In the genomic region with DNA sequence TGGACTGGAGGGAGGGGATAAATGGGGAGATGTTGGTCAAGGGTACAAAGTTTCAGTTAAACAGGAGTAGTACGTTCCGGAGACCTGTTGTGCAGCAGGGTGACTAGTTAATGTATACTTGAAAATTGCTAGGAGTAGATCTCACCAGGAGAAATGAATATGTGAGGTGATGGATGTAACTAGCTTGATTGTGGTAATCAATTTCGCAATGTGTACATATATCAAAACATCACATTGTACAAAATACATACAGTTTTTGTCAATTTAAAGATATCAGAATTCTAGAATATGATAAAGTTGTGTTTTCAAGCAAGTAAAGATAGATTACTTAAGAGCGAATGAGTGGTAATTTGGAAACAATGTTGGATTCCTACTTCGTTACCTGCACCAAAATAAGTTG, we compare ENCODE assay signal across 38 cellular contexts. TPM values are rescaled to one million over a fixed set of nuclear protein-coding genes. Genes with fewer than 3 reads are reported as not detected.
"Had no signal": no experiment of that assay in that cellular context is flagged by ENCODE, and none has a peak within 500 bp of the region (broad histone marks: within the 10 kb centered on the region; RNA-seq: fewer than 3 reads in every experiment).

No MANE protein-coding gene starts in this region.

- DNase-seq: activated B cell treated with CpG ODN at 0.5 μM for 24 hours; activated CD4-positive, alpha-beta memory T cell treated with anti-CD3 and anti-CD28 coated beads for 36 hours; activated CD4-positive, alpha-beta T cell treated with anti-CD3 and anti-CD28 coated beads for 4 hours; activated CD4-positive, alpha-beta T cell treated with anti-CD3 and anti-CD28 coated beads, Interleukin-2, amount 50 U/mL, for 1 hour; activated CD4-positive, CD25-positive, alpha-beta regulatory T cell treated with anti-CD3 and anti-CD28 coated beads, Interleukin-2, amount 50 U/mL, for 72 hours; activated effector memory CD4-positive, alpha-beta T cell treated with Interleukin-2 at 50 U/mL for 16 hours; activated naive CD4-positive, alpha-beta T cell treated with anti-CD3 and anti-CD28 coated beads, Interleukin-2, amount 10 ng/mL, durations not matched to agents 7 days and 5 days; activated naive CD8-positive, alpha-beta T cell treated with anti-CD3 and anti-CD28 coated beads, Interleukin-2, amount 10 ng/mL, durations not matched to agents 7 days and 5 days; activated T-cell treated with anti-CD3 and anti-CD28 coated beads, Interleukin-2, amount 50 U/mL, for 4 hours; amygdala; Karpas-422; KBM-7; NCI-H1105 treated with DMSO at 0.1 percent for 48 hours; NCI-H1436; NCI-H1694 treated with DMSO at 0.1 percent for 48 hours; NCI-H2029; NCI-H345; NCI-H510A; NCI-H526; NCI-H748 treated with DMSO at 0.1 percent for 48 hours; NK-92 treated with Interleukin-12 subunit alpha and Interleukin-12 subunit beta, amount 100 ng/mL, for 24 hours; OCI-M1; SHP77; SJCRH30; T-helper 2 cell; T-helper 9 cell had no signal

- H3K27ac ChIP-seq: ascending aorta, SJCRH30, SK-N-MC, VCaP had no signal

- H3K9me3 Mint-ChIP-seq: activated B cell treated with CpG ODN at 0.5 μM for 24 hours; activated CD4-positive, alpha-beta memory T cell treated with anti-CD3 and anti-CD28 coated beads for 36 hours; activated naive CD4-positive, alpha-beta T cell treated with anti-CD3 and anti-CD28 coated beads, Interleukin-2, amount 10 ng/mL, durations not matched to agents 7 days and 5 days; activated naive CD8-positive, alpha-beta T cell treated with anti-CD3 and anti-CD28 coated beads, Interleukin-2, amount 10 ng/mL, durations not matched to agents 7 days and 5 days; activated T-cell treated with anti-CD3 and anti-CD28 coated beads, Interleukin-2, amount 50 U/mL, for 4 hours; activated T-helper 1 cell treated with anti-CD3 and anti-CD28 coated beads, Interleukin-12 subunit alpha, Interleukin-12 subunit beta, Interleukin-2, Interleukin-4 antibody, amounts not matched to agents 30 ng/mL and 10 ng/mL and 1 ng/mL, durations not matched to agents 14 hours and 24 hours and 36 hours; central memory CD8-positive, alpha-beta T cell had no signal

- H3K27me3 Mint-ChIP-seq: activated B cell treated with CpG ODN at 0.5 μM for 24 hours; activated CD4-positive, alpha-beta memory T cell treated with anti-CD3 and anti-CD28 coated beads for 36 hours; activated naive CD4-positive, alpha-beta T cell treated with anti-CD3 and anti-CD28 coated beads, Interleukin-2, amount 10 ng/mL, durations not matched to agents 7 days and 5 days; central memory CD8-positive, alpha-beta T cell had no signal

- H3K27me3 ChIP-seq: ascending aorta, cardiac muscle cell, SJCRH30 had no signal

- ATAC-seq: activated T-cell treated with anti-CD3 and anti-CD28 coated beads, Interleukin-2, amount 50 U/mL, for 4 hours; Panc1 had no signal

- H3K4me3 ChIP-seq: ascending aorta, cardiac muscle cell, SJCRH30, SK-N-MC had no signal

- H3K27ac Mint-ChIP-seq: activated B cell treated with CpG ODN at 0.5 μM for 24 hours; activated CD4-positive, alpha-beta memory T cell treated with anti-CD3 and anti-CD28 coated beads for 36 hours; activated naive CD4-positive, alpha-beta T cell treated with anti-CD3 and anti-CD28 coated beads, Interleukin-2, amount 10 ng/mL, durations not matched to agents 7 days and 5 days; activated naive CD8-positive, alpha-beta T cell treated with anti-CD3 and anti-CD28 coated beads, Interleukin-2, amount 10 ng/mL, durations not matched to agents 7 days and 5 days; activated T-helper 1 cell treated with anti-CD3 and anti-CD28 coated beads, Interleukin-12 subunit alpha, Interleukin-12 subunit beta, Interleukin-2, Interleukin-4 antibody, amounts not matched to agents 30 ng/mL and 10 ng/mL and 1 ng/mL, durations not matched to agents 14 hours and 24 hours and 36 hours had no signal

- H3K4me3 Mint-ChIP-seq: activated B cell treated with CpG ODN at 0.5 μM for 24 hours; activated CD4-positive, alpha-beta memory T cell treated with anti-CD3 and anti-CD28 coated beads for 36 hours; activated naive CD4-positive, alpha-beta T cell treated with anti-CD3 and anti-CD28 coated beads, Interleukin-2, amount 10 ng/mL, durations not matched to agents 7 days and 5 days; activated naive CD8-positive, alpha-beta T cell treated with anti-CD3 and anti-CD28 coated beads, Interleukin-2, amount 10 ng/mL, durations not matched to agents 7 days and 5 days; activated T-cell treated with anti-CD3 and anti-CD28 coated beads, Interleukin-2, amount 50 U/mL, for 4 hours; activated T-helper 1 cell treated with anti-CD3 and anti-CD28 coated beads, Interleukin-12 subunit alpha, Interleukin-12 subunit beta, Interleukin-2, Interleukin-4 antibody, amounts not matched to agents 30 ng/mL and 10 ng/mL and 1 ng/mL, durations not matched to agents 14 hours and 24 hours and 36 hours; central memory CD8-positive, alpha-beta T cell had no signal

- H3K4me1 ChIP-seq: ascending aorta, SJCRH30 had no signal

- H3K4me1 Mint-ChIP-seq: activated B cell treated with CpG ODN at 0.5 μM for 24 hours; central memory CD8-positive, alpha-beta T cell had no signal

- H3K9me3 ChIP-seq: ascending aorta, SJCRH30 had no signal

RNA-seq across cellular contexts. Expression of a gene that starts 35.1 kb away (rescaled TPM):
- total RNA-seq: activated B cell treated with CpG ODN at 0.5 μM for 24 hours; activated CD4-positive, alpha-beta memory T cell treated with anti-CD3 and anti-CD28 coated beads for 36 hours; activated CD8-positive, alpha-beta memory T cell treated with anti-CD3 and anti-CD28 coated beads for 36 hours; activated naive CD8-positive, alpha-beta T cell treated with anti-CD3 and anti-CD28 coated beads, Interleukin-2, amount 10 ng/mL, durations not matched to agents 7 days and 5 days; activated T-cell treated with anti-CD3 and anti-CD28 coated beads, Interleukin-2, amount 50 U/mL, for 4 hours; activated T-helper 1 cell treated with anti-CD3 and anti-CD28 coated beads, Interleukin-12 subunit alpha, Interleukin-12 subunit beta, Interleukin-2, Interleukin-4 antibody, amounts not matched to agents 30 ng/mL and 10 ng/mL and 1 ng/mL, durations not matched to agents 14 hours and 24 hours and 36 hours; ascending aorta; cardiac muscle cell; RPMI7951; SJCRH30 had no signal
- polyA plus RNA-seq: adipose tissue, cardiac muscle cell had no signal

RNA-seq across cellular contexts. Expression of a gene that starts 58.9 kb away (rescaled TPM):
- total RNA-seq: activated B cell treated with CpG ODN at 0.5 μM for 24 hours; activated CD4-positive, alpha-beta memory T cell treated with anti-CD3 and anti-CD28 coated beads for 36 hours; activated CD8-positive, alpha-beta memory T cell treated with anti-CD3 and anti-CD28 coated beads for 36 hours; activated naive CD8-positive, alpha-beta T cell treated with anti-CD3 and anti-CD28 coated beads, Interleukin-2, amount 10 ng/mL, durations not matched to agents 7 days and 5 days; activated T-cell treated with anti-CD3 and anti-CD28 coated beads, Interleukin-2, amount 50 U/mL, for 4 hours; activated T-helper 1 cell treated with anti-CD3 and anti-CD28 coated beads, Interleukin-12 subunit alpha, Interleukin-12 subunit beta, Interleukin-2, Interleukin-4 antibody, amounts not matched to agents 30 ng/mL and 10 ng/mL and 1 ng/mL, durations not matched to agents 14 hours and 24 hours and 36 hours; ascending aorta; cardiac muscle cell; chondrocyte; MCF 10A; RPMI7951; SJCRH30 had no signal
- polyA plus RNA-seq: adipose tissue, cardiac muscle cell had no signal
